Comparison of ENCODE assay signal across 9 cellular contexts in genomic region chr7:130875265-130875741, GRCh38.
DNase-seq lines count a peak whose midpoint lies in the region; ATAC-seq and TF ChIP-seq lines count a peak whose summit lies in the region.
"Had no signal": no experiment of that assay in that cellular context is flagged by ENCODE, and none has a peak within 500 bp of the region (broad histone marks: within the 10 kb centered on the region; RNA-seq: fewer than 3 reads in every experiment).

No MANE protein-coding gene starts in this region.

- intact Hi-C loops in activated CD8-positive, alpha-beta T cell treated with anti-CD3 and anti-CD28 coated beads for 36 hours (cut with micrococcal nuclease), result no loop called here

- no peaks in the 10 kb centered on the region for H3K9me3 Mint-ChIP-seq in activated CD8-positive, alpha-beta T cell treated with anti-CD3 and anti-CD28 coated beads for 36 hours
- no peaks in the 10 kb centered on the region for H3K9me3 Mint-ChIP-seq in progenitor cell of endocrine pancreas (ENCODE audit: low read depth)
- H3K9me3 Mint-ChIP-seq: dendritic cell treated with granulocyte-macrophage colony-stimulating factor and Interleukin-4, amounts not matched to agents 40 ng/mL and 50 ng/mL, for 4 days had no signal

- no peak overlapping the region for H3K4me3 Mint-ChIP-seq in activated CD8-positive, alpha-beta T cell treated with anti-CD3 and anti-CD28 coated beads for 36 hours
- H3K4me3 Mint-ChIP-seq in progenitor cell of endocrine pancreas (ENCODE audit: low read depth), result no peak overlapping the region
- H3K4me3 Mint-ChIP-seq: dendritic cell treated with granulocyte-macrophage colony-stimulating factor and Interleukin-4, amounts not matched to agents 40 ng/mL and 50 ng/mL, for 4 days had no signal

- peak; percentile 68 for DNase-seq in stimulated activated CD4-positive, alpha-beta T cell treated with anti-CD3 and anti-CD28 coated beads, Interleukin-15, amount 100 ng/mL, for 24 hours
- DNase-seq in stimulated activated CD4-positive, alpha-beta T cell treated with anti-CD3 and anti-CD28 coated beads, Interleukin-4, amount 100 ng/mL, for 24 hours, result no peak
- DNase-seq in activated CD8-positive, alpha-beta T cell treated with anti-CD3 and anti-CD28 coated beads for 36 hours, result peak; percentile 67
- DNase-seq in fibroblast of pulmonary artery (ENCODE audit: low read depth) (peak; percentile 53), progenitor cell of endocrine pancreas (ENCODE audit: low spot score, unreplicated experiment) (peak; percentile 66), globus pallidus (ENCODE audit: low spot score) (no peak)

- TF ChIP-seq CTCF in LNCAP (IDR thresholded peaks at IDR 0.05), result peak; percentile 94
- TF ChIP-seq CTCF in activated CD8-positive, alpha-beta T cell treated with anti-CD3 and anti-CD28 coated beads for 36 hours (IDR thresholded peaks at IDR 0.05), result peak; percentile 79
- TF ChIP-seq CTCF in fibroblast of pulmonary artery (IDR thresholded peaks at IDR 0.05; ENCODE audit: low read length, missing control alignments), result peak; percentile 80
- peak; percentile 96 for TF ChIP-seq CTCF in progenitor cell of endocrine pancreas (IDR thresholded peaks at IDR 0.05; ENCODE audit: unreplicated experiment)

- peak overlapping the region; percentile 30 for H3K27ac Mint-ChIP-seq in activated CD8-positive, alpha-beta T cell treated with anti-CD3 and anti-CD28 coated beads for 36 hours
- H3K27ac Mint-ChIP-seq in progenitor cell of endocrine pancreas, result no peak overlapping the region
- H3K27ac Mint-ChIP-seq: dendritic cell treated with granulocyte-macrophage colony-stimulating factor and Interleukin-4, amounts not matched to agents 40 ng/mL and 50 ng/mL, for 4 days had no signal

- no peak overlapping the region for H3K4me3 ChIP-seq in fibroblast of pulmonary artery (replicated peaks; ENCODE audit: low read depth, low read length)

- H3K4me1 Mint-ChIP-seq in activated CD8-positive, alpha-beta T cell treated with anti-CD3 and anti-CD28 coated beads for 36 hours (ENCODE audit: low read depth), result peaks cover 25% of the 10 kb centered on the region
- peaks cover 4% of the 10 kb centered on the region for H3K4me1 Mint-ChIP-seq in progenitor cell of endocrine pancreas (ENCODE audit: low read depth)

- POLR2A ChIA-PET in activated CD8-positive, alpha-beta T cell treated with anti-CD3 and anti-CD28 coated beads for 36 hours (lab: Charles Lee), result interaction anchor here (1.0 to 1.6 kb wide), 3 partner anchors 9 to 165 kb away, joined by 3 to 4 read pairs (median 4); no protein-coding TSS in a partner anchor

- TF ChIP-seq POLR2A in GM18505 (IDR thresholded peaks at IDR 0.05; ENCODE audit: borderline replicate concordance, extremely low read depth, insufficient read depth, insufficient read length), result no peak

- ATAC-seq in activated CD8-positive, alpha-beta T cell treated with anti-CD3 and anti-CD28 coated beads for 36 hours, result peak; percentile 61
- no peak for ATAC-seq in GM18505 (IDR thresholded peaks at IDR 0.05; ENCODE audit: unreplicated experiment)

- H3K27me3 Mint-ChIP-seq in activated CD8-positive, alpha-beta T cell treated with anti-CD3 and anti-CD28 coated beads for 36 hours, result no peaks in the 10 kb centered on the region
- no peaks in the 10 kb centered on the region for H3K27me3 Mint-ChIP-seq in progenitor cell of endocrine pancreas
- H3K27me3 Mint-ChIP-seq: dendritic cell treated with granulocyte-macrophage colony-stimulating factor and Interleukin-4, amounts not matched to agents 40 ng/mL and 50 ng/mL, for 4 days had no signal

- peaks cover 78% of the 10 kb centered on the region for H3K36me3 Mint-ChIP-seq in activated CD8-positive, alpha-beta T cell treated with anti-CD3 and anti-CD28 coated beads for 36 hours (ENCODE audit: low read depth)
- H3K36me3 Mint-ChIP-seq in progenitor cell of endocrine pancreas (ENCODE audit: insufficient read depth), result no peaks in the 10 kb centered on the region

- CTCF ChIA-PET in activated CD8-positive, alpha-beta T cell treated with anti-CD3 and anti-CD28 coated beads for 36 hours (lab: Charles Lee), result interaction anchor here (0.5 to 1.9 kb wide), 8 partner anchors 9 to 314 kb away, joined by 3 to 9 read pairs (median 4); no protein-coding TSS in a partner anchor

Comparison
In these comparisons a context has a peak if more than half of its experiments do, and no peak if none do; other contexts are left out.
1. DNase-seq: peak in stimulated activated CD4-positive, alpha-beta T cell treated with anti-CD3 and anti-CD28 coated beads, Interleukin-15, amount 100 ng/mL, for 24 hours (single experiment), activated CD8-positive, alpha-beta T cell treated with anti-CD3 and anti-CD28 coated beads for 36 hours (single experiment), fibroblast of pulmonary artery (single experiment) and progenitor cell of endocrine pancreas (single experiment); none in stimulated activated CD4-positive, alpha-beta T cell treated with anti-CD3 and anti-CD28 coated beads, Interleukin-4, amount 100 ng/mL, for 24 hours (single experiment) and globus pallidus (single experiment).
2. Peak in every context shown above with its lines, with median percentiles within 50 percentile points of each other: CTCF ChIP-seq.